ENCODE assay signal across 21 cellular contexts in the genomic region with DNA sequence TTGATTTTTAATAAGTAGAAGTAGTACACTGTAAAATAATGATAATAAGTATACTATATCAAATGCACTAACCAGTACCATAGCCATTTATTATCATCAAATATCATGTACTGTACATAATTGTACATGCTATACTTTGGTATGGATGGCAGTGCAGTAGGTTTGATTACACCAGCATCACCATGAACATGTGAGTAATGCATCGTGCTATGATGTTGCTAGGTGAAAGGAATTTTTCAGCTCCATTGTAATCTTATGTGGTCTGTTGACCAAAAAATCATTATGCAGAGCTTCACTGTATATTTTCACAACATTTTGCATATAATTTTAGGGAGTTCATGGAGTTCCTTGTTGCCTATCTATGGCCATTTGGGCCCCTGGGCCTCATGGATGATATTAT.
"Had no signal": no experiment of that assay in that cellular context is flagged by ENCODE, and none has a peak within 500 bp of the region (broad histone marks: within the 10 kb centered on the region; RNA-seq: fewer than 3 reads in every experiment).

No MANE protein-coding gene starts in this region.

- H3K36me3 ChIP-seq: cardiac muscle cell, left ventricle myocardium inferior, sigmoid colon, thoracic aorta, upper lobe of right lung had no signal

- ATAC-seq: naive thymus-derived CD8-positive, alpha-beta T cell; T-helper 17 cell; upper lobe of right lung had no signal

- H3K9me3 ChIP-seq: left ventricle myocardium inferior, sigmoid colon, thoracic aorta, upper lobe of right lung had no signal

- H3K27me3 ChIP-seq: cardiac muscle cell, sigmoid colon, upper lobe of right lung had no signal

- H3K4me3 ChIP-seq: cardiac muscle cell, left ventricle myocardium inferior, sigmoid colon, smooth muscle cell, thoracic aorta, upper lobe of right lung had no signal

- H3K4me2 ChIP-seq: smooth muscle cell had no signal

- DNase-seq: activated CD4-positive, alpha-beta T cell treated with anti-CD3 and anti-CD28 coated beads for 4 hours; activated CD4-positive, alpha-beta T cell treated with anti-CD3 and anti-CD28 coated beads, Interleukin-2, amount 50 U/mL, for 48 hours; activated CD4-positive, CD25-positive, alpha-beta regulatory T cell; activated naive CD4-positive, alpha-beta T cell treated with Interleukin-2 at 50 U/mL for 16 hours; activated naive CD8-positive, alpha-beta T cell treated with anti-CD3 and anti-CD28 coated beads for 36 hours; activated T-cell treated with anti-CD3 and anti-CD28 coated beads, Interleukin-2, amount 50 U/mL, for 48 hours; amniotic stem cell; cortex of kidney; endodermal cell; left ventricle myocardium inferior; naive thymus-derived CD8-positive, alpha-beta T cell; retina; sigmoid colon; stimulated activated CD4-positive, alpha-beta T cell treated with anti-CD3 and anti-CD28 coated beads, Interleukin-2, amount 100 ng/mL, for 48 hours; stimulated activated naive CD4-positive, alpha-beta T cell treated with Interleukin-2 at 50 U/mL for 16 hours; T-helper 17 cell; upper lobe of right lung had no signal

- H3K4me1 ChIP-seq: left ventricle myocardium inferior, upper lobe of right lung had no signal

- H3K27ac ChIP-seq: cardiac muscle cell, epithelial cell of prostate, left ventricle myocardium inferior, sigmoid colon, thoracic aorta, upper lobe of right lung had no signal
